In genomic region chr4:153403761-153404160, GRCh38 we compare ENCODE assay signal across 26 cellular contexts. TPM values are rescaled to one million over a fixed set of nuclear protein-coding genes. Genes with fewer than 3 reads are reported as not detected.
"Had no signal": no experiment of that assay in that cellular context is flagged by ENCODE, and none has a peak within 500 bp of the region (broad histone marks: within the 10 kb centered on the region; RNA-seq: fewer than 3 reads in every experiment).

No MANE protein-coding gene starts in this region.

- H3K4me1 ChIP-seq: colonic mucosa, esophagus muscularis mucosa, gastroesophageal sphincter, heart left ventricle, neural progenitor cell, parathyroid adenoma, right lobe of liver, stomach, vagina had no signal

- H3K4me3 ChIP-seq: colonic mucosa, esophagus muscularis mucosa, gastroesophageal sphincter, heart left ventricle, lung, neural progenitor cell, right lobe of liver, stomach, thyroid gland, vagina had no signal

- H2AFZ ChIP-seq: neural progenitor cell, parathyroid adenoma had no signal

- DNase-seq: colonic mucosa; effector CD8-positive, alpha-beta T cell; endodermal cell; foreskin keratinocyte; heart left ventricle; hippocampal formation; immature natural killer cell; midbrain; naive thymus-derived CD4-positive, alpha-beta T cell; right lobe of liver; stimulated activated CD4-positive, alpha-beta T cell treated with anti-CD3 and anti-CD28 coated beads, Interleukin-2, amount 100 ng/mL, for 24 hours; stimulated activated CD4-positive, alpha-beta T cell treated with anti-CD3 and anti-CD28 coated beads, Interleukin-4, amount 100 ng/mL, for 24 hours; stimulated activated naive CD4-positive, alpha-beta T cell treated with Interleukin-2 at 50 U/mL for 16 hours; stomach; thyroid gland; trophoblast cell had no signal

- ATAC-seq: foreskin keratinocyte; gastroesophageal sphincter; heart left ventricle; left lobe of liver; naive thymus-derived CD4-positive, alpha-beta T cell; right lobe of liver; stimulated activated effector memory CD8-positive, alpha-beta T cell treated with anti-CD3 and anti-CD28 coated beads, Interleukin-12 subunit alpha, Interleukin-12 subunit beta, amount 100 ng/mL, for 72 hours had no signal

- H3K9ac ChIP-seq: neural progenitor cell, parathyroid adenoma had no signal

- H3K9me3 ChIP-seq: colonic mucosa, esophagus muscularis mucosa, gastroesophageal sphincter, heart left ventricle, right lobe of liver, stomach, thyroid gland, vagina had no signal

- H3K36me3 ChIP-seq: colonic mucosa, esophagus muscularis mucosa, gastroesophageal sphincter, heart left ventricle, neural progenitor cell, right lobe of liver, stomach, thyroid gland, vagina had no signal

- H3K27ac ChIP-seq: colonic mucosa, epithelial cell of prostate, esophagus muscularis mucosa, foreskin keratinocyte, gastroesophageal sphincter, heart left ventricle, neural progenitor cell, parathyroid adenoma, right lobe of liver, stomach, thyroid gland, vagina had no signal

- H3K4me2 ChIP-seq: neural progenitor cell had no signal

- H3K27me3 ChIP-seq: colonic mucosa, esophagus muscularis mucosa, foreskin keratinocyte, gastroesophageal sphincter, heart left ventricle, neural progenitor cell, right lobe of liver, stomach, thyroid gland, vagina had no signal

RNA-seq across cellular contexts. Expression of gene MND1, which starts 59.3 kb away (rescaled TPM):
- total RNA-seq: left lobe of liver, ureter, vagina had no signal
